In the genomic region with DNA sequence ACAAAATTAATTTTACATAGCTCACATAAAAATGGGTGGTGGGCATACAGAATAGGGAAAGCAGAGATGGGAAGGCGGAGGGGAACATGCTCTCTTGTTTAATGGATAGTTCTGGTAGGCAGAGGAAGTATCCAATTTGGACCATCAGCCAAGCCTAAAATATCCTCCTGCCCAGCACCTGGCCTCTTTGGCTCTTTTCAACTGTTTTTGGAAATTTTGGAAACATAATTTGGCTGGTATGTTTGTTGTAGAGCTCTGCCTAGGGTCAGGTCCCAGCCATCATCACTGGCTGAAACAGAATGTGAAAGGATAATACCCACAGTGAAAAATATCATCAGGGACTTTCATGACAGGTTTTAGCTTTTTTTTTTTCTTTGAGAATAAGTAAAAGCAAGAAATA, we compare ENCODE assay signal across 28 cellular contexts.
DNase-seq lines count a peak whose midpoint lies in the region; ATAC-seq and TF ChIP-seq lines count a peak whose summit lies in the region.
"Had no signal": no experiment of that assay in that cellular context is flagged by ENCODE, and none has a peak within 500 bp of the region (broad histone marks: within the 10 kb centered on the region; RNA-seq: fewer than 3 reads in every experiment).

No MANE protein-coding gene starts in this region.

- in situ Hi-C loops in G401 (cut with HindIII; ENCODE audit: low sequenced_read_pairs), result no loop called here

- DNase-seq in G401 (ENCODE audit: low spot score), result peak; percentile 97
- DNase-seq in cerebellar cortex (ENCODE audit: low spot score), result peak; percentile 97
- DNase-seq in cerebellar nuclear complex (lab: John Stamatoyannopoulos, UW), result peak; percentile 86 to 97
- peak; percentile 76 for DNase-seq in cerebellum (ENCODE audit: low spot score)
- DNase-seq in GM10248 (ENCODE audit: extremely low spot score), result no peak
- DNase-seq in amygdala (lab: John Stamatoyannopoulos, UW), result no peak
- DNase-seq: 8988T; ACHN; AML-193; BE2C; Caco-2; Calu3; CD4-positive, alpha-beta memory T cell; CD4-positive, alpha-beta T cell; CD4-positive, CD25-positive, alpha-beta regulatory T cell; CD8-positive, alpha-beta memory T cell; CD8-positive, alpha-beta T cell; COR-L47; DMS 273 treated with DMSO at 0.1 percent for 48 hours; DMS153; DMS53; DMS79; DMS79 treated with DMSO at 0.1 percent for 48 hours; DND-41; EL had no signal

- ATAC-seq in HG03342 (IDR thresholded peaks at IDR 0.05; ENCODE audit: unreplicated experiment), result no peak
- ATAC-seq in GM21367 (IDR thresholded peaks at IDR 0.05; ENCODE audit: unreplicated experiment), result no peak
- ATAC-seq: A549; CD8-positive, alpha-beta T cell had no signal

- TF ChIP-seq CTCF in GM10248 (IDR thresholded peaks at IDR 0.05; ENCODE audit: control extremely low read depth, extremely low read depth, low read depth, missing control alignments), result no peak

- POLR2A ChIA-PET in GM10248 (lab: Yijun Ruan, JAX), result no interaction called here

- CTCF ChIA-PET in GM10248 (lab: Yijun Ruan, JAX), result interaction anchor here (1.0 to 2.1 kb wide), 2 partner anchors 9 to 71 kb away, joined by 3 to 6 read pairs; no protein-coding TSS in a partner anchor

Comparison
In these comparisons a context has a peak if more than half of its experiments do, and no peak if none do; other contexts are left out.
1. DNase-seq: peak in G401 (single experiment), cerebellar cortex (single experiment), cerebellar nuclear complex (2 of 2) and cerebellum (single experiment); none in GM10248 (single experiment) and amygdala (0 of 56).